Comparison of ENCODE assay signal across 16 cellular contexts in the genomic region with DNA sequence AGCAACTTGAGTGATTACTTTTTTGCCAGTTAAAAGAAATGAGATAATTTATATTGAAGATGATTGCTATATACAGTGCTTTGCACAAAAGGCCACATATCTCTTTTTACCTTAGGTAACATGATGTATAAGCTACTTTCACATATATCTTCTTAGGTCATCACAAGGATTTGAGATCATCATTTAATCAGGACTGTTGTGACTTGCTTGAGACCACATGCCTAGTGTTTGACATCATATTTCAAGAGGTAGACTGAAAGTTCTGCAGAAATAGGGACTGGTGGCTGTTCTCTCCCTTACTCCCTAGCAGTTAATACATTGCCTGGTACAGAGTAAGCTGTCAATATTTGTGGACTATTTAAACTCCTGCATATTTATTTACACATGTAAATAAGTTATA. TPM values are rescaled to one million over a fixed set of nuclear protein-coding genes. Genes with fewer than 3 reads are reported as not detected.
A peak's percentile ranks its signal among the peaks of the same experiment; 100 is the strongest.
DNase-seq lines count a peak whose midpoint lies in the region; ATAC-seq, FAIRE-seq and TF ChIP-seq lines count a peak whose summit lies in the region.
"Had no signal": no experiment of that assay in that cellular context is flagged by ENCODE, and none has a peak within 500 bp of the region (broad histone marks: within the 10 kb centered on the region; RNA-seq: fewer than 3 reads in every experiment).

No MANE protein-coding gene starts in this region.

- H3K36me3 Mint-ChIP-seq in astrocyte (ENCODE audit: low read depth, unreplicated experiment) = no peaks in the 10 kb centered on the region
- H3K36me3 Mint-ChIP-seq: CD8-positive, alpha-beta T cell had no signal

- no peaks in the 10 kb centered on the region for H3K36me3 ChIP-seq in astrocyte (ENCODE audit: insufficient read depth, low read length)
- H3K36me3 ChIP-seq in psoas muscle (ENCODE audit: insufficient read depth in 1 of 2, low read depth in 1 of 2) = no peaks in the 10 kb centered on the region
- no peaks in the 10 kb centered on the region for H3K36me3 ChIP-seq in body of pancreas (replicated peaks in 1 of 2; ENCODE audit: insufficient read depth in 1 of 2, low read depth in 2 of 2)

- H3K27me3 ChIP-seq in astrocyte (ENCODE audit: insufficient read depth, low read length) (no peaks in the 10 kb centered on the region), psoas muscle (ENCODE audit: insufficient read depth in 3 of 3, low read length in 2 of 3) (no peaks in the 10 kb centered on the region), body of pancreas (no peaks in the 10 kb centered on the region)
- H3K27me3 ChIP-seq: BLaER1 treated with 17β-estradiol and CSF1 and Interleukin-3, amounts not matched to agents 10 nM and 100 nM had no signal

- H3K4me3 Mint-ChIP-seq in astrocyte (ENCODE audit: unreplicated experiment) = no peak overlapping the region
- H3K4me3 Mint-ChIP-seq: B cell; CD8-positive, alpha-beta T cell; GM23338 had no signal

- peaks cover 14% of the 10 kb centered on the region for H3K4me1 Mint-ChIP-seq in astrocyte (ENCODE audit: low read depth, unreplicated experiment)
- H3K4me1 Mint-ChIP-seq: GM23338 had no signal

- no peaks in the 10 kb centered on the region for H3K27me3 Mint-ChIP-seq in astrocyte (ENCODE audit: low read depth, unreplicated experiment)
- H3K27me3 Mint-ChIP-seq: B cell had no signal

- no peak overlapping the region for H3K9ac ChIP-seq in astrocyte (ENCODE audit: low read length)
- H3K9ac ChIP-seq: BLaER1 treated with 17β-estradiol and CSF1 and Interleukin-3, amounts not matched to agents 10 nM and 100 nM had no signal

- CTCF ChIA-PET in HEK293T (lab: Yijun Ruan, JAX) = no interaction called here

- peaks cover 74% of the 10 kb centered on the region for H4K20me1 ChIP-seq in astrocyte (ENCODE audit: insufficient read depth, low read length)

- peak; percentile 17 for FAIRE-seq in astrocyte (lab: Jason Lieb, UNC)
- FAIRE-seq: GM12878, H54 had no signal

- no peak overlapping the region for H3K4me2 ChIP-seq in astrocyte (ENCODE audit: low read length)
- H3K4me2 ChIP-seq: BLaER1 treated with 17β-estradiol and CSF1 and Interleukin-3, amounts not matched to agents 10 nM and 100 nM; GM23338 had no signal

- H3K9me3 Mint-ChIP-seq in astrocyte (ENCODE audit: unreplicated experiment) = no peaks in the 10 kb centered on the region
- H3K9me3 Mint-ChIP-seq: CD8-positive, alpha-beta T cell; GM23338 had no signal

- POLR2A ChIA-PET in HEK293T (lab: Yijun Ruan, JAX) = no interaction called here

- no peak overlapping the region for H2AFZ ChIP-seq in astrocyte (ENCODE audit: low read depth, low read length)
- H2AFZ ChIP-seq: GM23338 had no signal

- intact Hi-C loops in psoas muscle (cut with DNase I) = no loop called here
- intact Hi-C loops in body of pancreas (cut with DNase I) = no loop called here

- DNase-seq in HEK293T (ENCODE audit: extremely low spot score) (no peak), astrocyte (ENCODE audit: low read depth) (no peak), psoas muscle (no peak), body of pancreas (no peak)
- DNase-seq: Calu3; CD8-positive, alpha-beta T cell; DMS79 treated with DMSO at 0.1 percent for 48 hours; HCEC 1CT had no signal

- TF ChIP-seq CTCF in 22Rv1 (IDR thresholded peaks at IDR 0.05) = no peak
- no peak for TF ChIP-seq CTCF in astrocyte (IDR thresholded peaks at IDR 0.05; ENCODE audit: insufficient read depth, low read depth, low read length)
- no peak for TF ChIP-seq CTCF in psoas muscle (IDR thresholded peaks at IDR 0.05)
- TF ChIP-seq CTCF in body of pancreas (IDR thresholded peaks at IDR 0.05) = no peak

- no peak for TF ChIP-seq POLR2A in body of pancreas (IDR thresholded peaks at IDR 0.05)

- H3K4me1 ChIP-seq in astrocyte (ENCODE audit: insufficient read depth, low read length) (no peaks in the 10 kb centered on the region), psoas muscle (peaks cover 55% of the 10 kb centered on the region), body of pancreas (peaks cover 12% of the 10 kb centered on the region)
- H3K4me1 ChIP-seq: BLaER1 treated with 17β-estradiol and CSF1 and Interleukin-3, amounts not matched to agents 10 nM and 100 nM had no signal

- ATAC-seq in psoas muscle (no peak), body of pancreas (no peak), HG03045 (IDR thresholded peaks at IDR 0.05; ENCODE audit: unreplicated experiment) (no peak), GM19452 (IDR thresholded peaks at IDR 0.05; ENCODE audit: unreplicated experiment) (no peak)
- ATAC-seq: CD8-positive, alpha-beta T cell; GM12878; GM23338 had no signal

- no peak overlapping the region for H3K27ac Mint-ChIP-seq in astrocyte (ENCODE audit: unreplicated experiment)
- H3K27ac Mint-ChIP-seq: B cell; CD8-positive, alpha-beta T cell; GM23338 had no signal

- peaks cover 97% of the 10 kb centered on the region for H3K79me2 ChIP-seq in astrocyte (ENCODE audit: insufficient read depth, low read length)

- H3K27ac ChIP-seq in 22Rv1 (0 out of 2 replicates have a peak overlapping the region, but pooled peaks have one; percentile 7), astrocyte (ENCODE audit: low read depth, low read length) (no peak overlapping the region), psoas muscle (peak overlapping the region; percentile 51), body of pancreas (no peak overlapping the region)
- H3K27ac ChIP-seq: BLaER1 treated with 17β-estradiol and CSF1 and Interleukin-3, amounts not matched to agents 10 nM and 100 nM had no signal

- H3K4me3 ChIP-seq in astrocyte (ENCODE audit: insufficient read depth, low read depth, low read length) = no peak overlapping the region
- no peak overlapping the region for H3K4me3 ChIP-seq in psoas muscle
- no peak overlapping the region for H3K4me3 ChIP-seq in body of pancreas
- H3K4me3 ChIP-seq: BLaER1 treated with 17β-estradiol and CSF1 and Interleukin-3, amounts not matched to agents 10 nM and 100 nM; GM12878; GM23338 had no signal

- H3K9me3 ChIP-seq in astrocyte (ENCODE audit: insufficient read depth, low read depth, low read length) (no peaks in the 10 kb centered on the region), psoas muscle (no peaks in the 10 kb centered on the region), body of pancreas (no peaks in the 10 kb centered on the region)

TF ChIP-seq in HEK293T, 16 proteins besides CTCF, POLR2A, EP300 and RAD21:
- no peak for TF ChIP-seq FOXM1 (IDR thresholded peaks at IDR 0.05; ENCODE audit: borderline replicate concordance)
- TF ChIP-seq CTBP1 (IDR thresholded peaks at IDR 0.05; ENCODE audit: borderline replicate concordance) = 0 out of 2 replicates have a peak, but pooled peaks have one; percentile 12
- TF ChIP-seq BHLHE40 (IDR thresholded peaks at IDR 0.05; ENCODE audit: borderline replicate concordance) = no peak
- no peak for TF ChIP-seq TARDBP (IDR thresholded peaks at IDR 0.05)
- TF ChIP-seq ELF4 (IDR thresholded peaks at IDR 0.05) = no peak
- no peak for TF ChIP-seq NFRKB (IDR thresholded peaks at IDR 0.05)
- TF ChIP-seq HDGF (IDR thresholded peaks at IDR 0.05; ENCODE audit: borderline replicate concordance) = no peak
TF ChIP-seq in HEK293T: peak in this region for 1.

RNA-seq across cellular contexts. Expression of gene MTMR3, which starts 9.8 kb away (rescaled TPM):
- total RNA-seq in astrocyte (37.3 and 41.0 TPM in 2 replicates), psoas muscle (10 to 100 TPM; 31.8 to 37.9 (median 33.8) TPM), body of pancreas (10 to 100 TPM; 37.9 to 46.7 TPM)
- polyA plus RNA-seq in psoas muscle = 10 to 100 TPM in 2 of 3 donors, 1 to 10 TPM in 1; 7.8 to 21.3 (median 11.6) TPM

RNA-seq across cellular contexts. Expression of gene ASCC2, which starts 54.7 kb away (rescaled TPM):
- total RNA-seq in astrocyte = 69.5 and 71.2 TPM in 2 replicates
- 10 to 100 TPM; 47.1 to 58.6 (median 54.6) TPM for total RNA-seq in psoas muscle
- 10 to 100 TPM; 45.7 to 46.7 (median 45.7) TPM for polyA plus RNA-seq in psoas muscle
- 10 to 100 TPM; 34.3 to 42.0 TPM for total RNA-seq in body of pancreas

Comparison
In these comparisons a context has a peak if more than half of its experiments do, and no peak if none do; other contexts are left out.
1. H3K27ac ChIP-seq: peak in 22Rv1 (single experiment) and psoas muscle (single experiment); none in astrocyte (single experiment) and body of pancreas (0 of 4).